24 cellular contexts compared by ENCODE assay signal in genomic region chr1:158154501-158154900, GRCh38. TPM values are rescaled to one million over a fixed set of nuclear protein-coding genes. Genes with fewer than 3 reads are reported as not detected.
"Had no signal": no experiment of that assay in that cellular context is flagged by ENCODE, and none has a peak within 500 bp of the region (broad histone marks: within the 10 kb centered on the region; RNA-seq: fewer than 3 reads in every experiment).

No MANE protein-coding gene starts in this region.

- H3K4me3 Mint-ChIP-seq: activated CD4-positive, alpha-beta T cell treated with anti-CD3 and anti-CD28 coated beads, Interleukin-2, amount 10 ng/mL, durations not matched to agents 7 days and 5 days; activated CD8-positive, alpha-beta T cell treated with anti-CD3 and anti-CD28 coated beads, Interleukin-2, amount 10 ng/mL, durations not matched to agents 7 days and 5 days; activated naive CD8-positive, alpha-beta T cell treated with anti-CD3 and anti-CD28 coated beads, Interleukin-2, amount 10 ng/mL, durations not matched to agents 7 days and 5 days; activated T-cell treated with anti-CD3 and anti-CD28 coated beads, Interleukin-2, amount 50 U/mL, for 24 hours; brain; endodermal cell; nephron progenitor cell; T-cell had no signal

- H3K27ac Mint-ChIP-seq: activated CD4-positive, alpha-beta T cell treated with anti-CD3 and anti-CD28 coated beads, Interleukin-2, amount 10 ng/mL, durations not matched to agents 7 days and 5 days; activated CD8-positive, alpha-beta T cell treated with anti-CD3 and anti-CD28 coated beads, Interleukin-2, amount 10 ng/mL, durations not matched to agents 7 days and 5 days; activated naive CD8-positive, alpha-beta T cell treated with anti-CD3 and anti-CD28 coated beads, Interleukin-2, amount 10 ng/mL, durations not matched to agents 7 days and 5 days; activated T-cell treated with anti-CD3 and anti-CD28 coated beads, Interleukin-2, amount 50 U/mL, for 24 hours; activated T-helper 2 cell treated with anti-CD3 and anti-CD28 coated beads, Interferon-gamma antibody, Interleukin-2, Interleukin-4, amounts not matched to agents 10 μg/mL and 5 μg/mL and 100 μg/mL, durations not matched to agents 14 hours and 24 hours and 36 hours; brain; endodermal cell; nephron progenitor cell; T-cell had no signal

- H3K36me3 Mint-ChIP-seq: brain; stimulated activated naive B cell treated with anti-CD40 and anti-IgM and Interleukin-4, amounts not matched to agents 10 μg/mL and 1 μg/mL and 100 μg/mL, for 72 hours; T-cell had no signal

- ATAC-seq: activated CD4-positive, CD25-positive, alpha-beta regulatory T cell treated with anti-CD3 and anti-CD28 coated beads, Interleukin-2, amount 50 U/mL, for 24 hours; activated CD8-positive, alpha-beta T cell treated with anti-CD3 and anti-CD28 coated beads, Interleukin-2, amount 10 ng/mL, durations not matched to agents 7 days and 5 days; T-cell had no signal

- H3K27ac ChIP-seq: left ventricle myocardium inferior, sigmoid colon, thoracic aorta, upper lobe of left lung had no signal

- H3K4me1 Mint-ChIP-seq: endodermal cell had no signal

- H3K4me3 ChIP-seq: left ventricle myocardium inferior, sigmoid colon, spleen, thoracic aorta, upper lobe of left lung had no signal

- H3K36me3 ChIP-seq: left ventricle myocardium inferior, sigmoid colon, spleen, thoracic aorta, upper lobe of left lung had no signal

- H3K9me3 Mint-ChIP-seq: activated CD4-positive, alpha-beta T cell treated with anti-CD3 and anti-CD28 coated beads, Interleukin-2, amount 10 ng/mL, durations not matched to agents 7 days and 5 days; activated T-cell treated with anti-CD3 and anti-CD28 coated beads, Interleukin-2, amount 50 U/mL, for 24 hours; activated T-helper 2 cell treated with anti-CD3 and anti-CD28 coated beads, Interferon-gamma antibody, Interleukin-2, Interleukin-4, amounts not matched to agents 10 μg/mL and 5 μg/mL and 100 μg/mL, durations not matched to agents 14 hours and 24 hours and 36 hours; brain; endodermal cell; stimulated activated naive B cell treated with anti-CD40 and anti-IgM and Interleukin-4, amounts not matched to agents 10 μg/mL and 1 μg/mL and 100 μg/mL, for 72 hours; T-cell had no signal

- H3K9me3 ChIP-seq: left ventricle myocardium inferior, sigmoid colon, spleen, thoracic aorta, upper lobe of left lung had no signal

- H3K27me3 ChIP-seq: sigmoid colon, spleen, upper lobe of left lung had no signal

- DNase-seq: activated CD4-positive, alpha-beta T cell treated with anti-CD3 and anti-CD28 coated beads, Interleukin-2, amount 10 ng/mL, durations not matched to agents 7 days and 5 days; activated CD8-positive, alpha-beta T cell treated with anti-CD3 and anti-CD28 coated beads, Interleukin-2, amount 10 ng/mL, durations not matched to agents 7 days and 5 days; activated naive CD4-positive, alpha-beta T cell treated with Interleukin-2 at 50 U/mL for 16 hours; activated naive CD8-positive, alpha-beta T cell treated with anti-CD3 and anti-CD28 coated beads, Interleukin-2, amount 10 ng/mL, durations not matched to agents 7 days and 5 days; activated T-cell treated with anti-CD3 and anti-CD28 coated beads, Interleukin-2, amount 50 U/mL, for 24 hours; central memory CD4-positive, alpha-beta T cell; endodermal cell; foreskin fibroblast; hippocampal formation; kidney glomerular epithelial cell; left ventricle myocardium inferior; nephron progenitor cell; nucleus accumbens; sigmoid colon; spleen; stimulated activated CD4-positive, alpha-beta T cell treated with anti-CD3 and anti-CD28 coated beads, Interleukin-4, amount 100 ng/mL, for 4 hours; stimulated activated naive B cell treated with anti-CD40 and anti-IgM and Interleukin-4, amounts not matched to agents 10 μg/mL and 1 μg/mL and 100 μg/mL, for 72 hours; T-cell; T1000; upper lobe of left lung had no signal

RNA-seq across cellular contexts. Expression of gene CD1D, which starts 26.2 kb away (rescaled TPM):
- total RNA-seq: activated CD4-positive, alpha-beta T cell treated with anti-CD3 and anti-CD28 coated beads, Interleukin-2, amount 10 ng/mL, durations not matched to agents 7 days and 5 days; activated CD8-positive, alpha-beta T cell treated with anti-CD3 and anti-CD28 coated beads, Interleukin-2, amount 10 ng/mL, durations not matched to agents 7 days and 5 days; activated naive CD8-positive, alpha-beta T cell treated with anti-CD3 and anti-CD28 coated beads, Interleukin-2, amount 10 ng/mL, durations not matched to agents 7 days and 5 days; activated T-helper 2 cell treated with anti-CD3 and anti-CD28 coated beads, Interferon-gamma antibody, Interleukin-2, Interleukin-4, amounts not matched to agents 10 μg/mL and 5 μg/mL and 100 μg/mL, durations not matched to agents 14 hours and 24 hours and 36 hours had no signal
